ENCODE assay signal across 9 cellular contexts in genomic region chr3:108089544-108089943, GRCh38. TPM values are rescaled to one million over a fixed set of nuclear protein-coding genes. Genes with fewer than 3 reads are reported as not detected.
DNase-seq lines count a peak whose midpoint lies in the region; ATAC-seq and TF ChIP-seq lines count a peak whose summit lies in the region.
"Had no signal": no experiment of that assay in that cellular context is flagged by ENCODE, and none has a peak within 500 bp of the region (broad histone marks: within the 10 kb centered on the region; RNA-seq: fewer than 3 reads in every experiment).

No MANE protein-coding gene starts in this region.

- CTCF ChIA-PET in AG04450 (lab: Charles Lee) = interaction anchor here (0.6 to 1.6 kb wide), 4 partner anchors 162 to 388 kb away, joined by 3 to 4 read pairs (median 4); no protein-coding TSS in a partner anchor

- peak overlapping the region; percentile 55 for H3K27ac Mint-ChIP-seq in mesothelial cell of epicardium

- H3K36me3 ChIP-seq in HUES48 (ENCODE audit: control insufficient read depth, insufficient read depth, low read length) = no peaks in the 10 kb centered on the region
- H3K36me3 ChIP-seq in breast epithelium = no peaks in the 10 kb centered on the region

- peaks cover 35% of the 10 kb centered on the region for H3K4me1 Mint-ChIP-seq in mesothelial cell of epicardium

- no peaks in the 10 kb centered on the region for H3K36me3 Mint-ChIP-seq in mesothelial cell of epicardium

- TF ChIP-seq CTCF in AG04450 (IDR thresholded peaks at IDR 0.05; ENCODE audit: low read depth, low read length) (no peak), breast epithelium (IDR thresholded peaks at IDR 0.05) (no peak), mesothelial cell of epicardium (IDR thresholded peaks at IDR 0.05; ENCODE audit: unreplicated experiment) (no peak)

- H3K4me3 ChIP-seq in AG04450 (ENCODE audit: low read depth, low read length) (peak overlapping the region; percentile 89), HUES48 (ENCODE audit: low read depth, low read length) (peak overlapping the region; percentile 99), breast epithelium (peak overlapping the region; percentile 80 to 97 (median 96))

- peaks cover 4% of the 10 kb centered on the region; the same call in 1 of the 2 replicates for H3K4me1 ChIP-seq in HUES48 (ENCODE audit: control insufficient read depth, insufficient read depth, low read length)
- H3K4me1 ChIP-seq in breast epithelium = peaks cover 0 to 4% of the 10 kb centered on the region in 2 donors

- H3K27ac ChIP-seq in AG04450 (ENCODE audit: low read depth, low read length) (no peak overlapping the region), HUES48 (ENCODE audit: low read depth, low read length) (no peak overlapping the region), breast epithelium (peak overlapping the region; percentile 92 to 96)

- POLR2A ChIA-PET in AG04450 (lab: Yijun Ruan, JAX) = no interaction called here

- H3K4me3 Mint-ChIP-seq in mesothelial cell of epicardium = peak overlapping the region; percentile 91

- no peak for ATAC-seq in GM18870 (IDR thresholded peaks at IDR 0.05; ENCODE audit: unreplicated experiment)
- ATAC-seq in HG03469 (IDR thresholded peaks at IDR 0.05; ENCODE audit: unreplicated experiment) = no peak

- no peaks in the 10 kb centered on the region for H3K27me3 ChIP-seq in AG04450 (ENCODE audit: control insufficient read depth, insufficient read depth, low read length)
- H3K27me3 ChIP-seq in HUES48 (ENCODE audit: control insufficient read depth, insufficient read depth, low read length) = peaks cover 36% of the 10 kb centered on the region
- H3K27me3 ChIP-seq in breast epithelium = no peaks in the 10 kb centered on the region

- H3K27me3 Mint-ChIP-seq in mesothelial cell of epicardium (ENCODE audit: low read depth) = peaks cover 14% of the 10 kb centered on the region

- H3K9ac ChIP-seq in HUES48 (ENCODE audit: low read depth, low read length) = no peak overlapping the region

- H3K9me3 Mint-ChIP-seq in mesothelial cell of epicardium = no peaks in the 10 kb centered on the region

- TF ChIP-seq POLR2A in breast epithelium (IDR thresholded peaks at IDR 0.05) = no peak

- intact Hi-C loops in breast epithelium (cut with DNase I; ENCODE audit: low total_unique reads) = no loop called here

- DNase-seq in AG04450 (ENCODE audit: low read depth, low spot score) = no peak
- DNase-seq in breast epithelium (ENCODE audit: low spot score in 2 of 2) = no peak
- no peak for DNase-seq in mesothelial cell of epicardium (ENCODE audit: low spot score in 2 of 2, unreplicated experiment in 2 of 2)
- no peak for DNase-seq in NCI-H2196 (lab: John Stamatoyannopoulos, UW; ENCODE audit: unreplicated experiment)
- DNase-seq in epidermal melanocyte (ENCODE audit: insufficient read length, low spot score) = no peak

- peaks cover 4% of the 10 kb centered on the region; the same call in 1 of the 2 replicates for H3K9me3 ChIP-seq in AG04450 (ENCODE audit: control insufficient read depth, insufficient read depth, low read length)
- no peaks in the 10 kb centered on the region for H3K9me3 ChIP-seq in HUES48 (ENCODE audit: control insufficient read depth, insufficient read depth, low read length)
- H3K9me3 ChIP-seq in breast epithelium = no peaks in the 10 kb centered on the region
- H3K9me3 ChIP-seq: mucosa of descending colon had no signal

RNA-seq across cellular contexts. Expression of gene CD47, which starts 1.3 kb away (rescaled TPM):
- 87.4 and 108 TPM in 2 replicates for polyA plus RNA-seq in AG04450 (2011; rRNA removed)
- polyA minus RNA-seq in AG04450 (2011; rRNA and poly(A)+ RNA removed) = 44.7 and 89.4 TPM in 2 replicates
- total RNA-seq in breast epithelium (100 to 1,000 TPM in 1 of 3 donors, 10 to 100 TPM in 2; 52.8 to 126 (median 85.5) TPM), mesothelial cell of epicardium (174 to 178 TPM (median 176 TPM) in 3 replicates)

Comparison
In these comparisons a context has a peak if more than half of its experiments do, and no peak if none do; other contexts are left out.
1. H3K27ac ChIP-seq: peak in breast epithelium (2 of 2); none in AG04450 (single experiment) and HUES48 (single experiment).
2. Peak in every context shown above with its lines, with median percentiles within 50 percentile points of each other: H3K4me3 ChIP-seq.